38 cellular contexts compared by ENCODE assay signal in genomic region chr3:172471903-172472302, GRCh38. TPM values are rescaled to one million over a fixed set of nuclear protein-coding genes. Genes with fewer than 3 reads are reported as not detected.
"Had no signal": no experiment of that assay in that cellular context is flagged by ENCODE, and none has a peak within 500 bp of the region (broad histone marks: within the 10 kb centered on the region; RNA-seq: fewer than 3 reads in every experiment).

No MANE protein-coding gene starts in this region.

- H3K4me3 ChIP-seq: adrenal gland, ascending aorta, body of pancreas, breast epithelium, cardiac muscle cell had no signal

- ATAC-seq: activated naive CD4-positive, alpha-beta T cell treated with anti-CD3 and anti-CD28 coated beads, Interleukin-2, amount 50 U/mL, for 72 hours; activated naive CD8-positive, alpha-beta T cell treated with anti-CD3 and anti-CD28 coated beads, Interleukin-2, amount 50 U/mL, for 24 hours; activated T-cell treated with anti-CD3 and anti-CD28 coated beads, Interleukin-2, amount 50 U/mL, for 4 hours; activated T-cell treated with anti-CD3 and anti-CD28 coated beads, Interleukin-2, amount 50 U/mL, for 72 hours; activated T-helper 17 cell treated with anti-CD3 and anti-CD28 coated beads, Interleukin-2, amount 50 U/mL, for 72 hours; body of pancreas had no signal

- H3K36me3 ChIP-seq: adrenal gland, ascending aorta, brain microvascular endothelial cell, breast epithelium, cardiac muscle cell had no signal

- H3K9me3 ChIP-seq: adrenal gland, ascending aorta, body of pancreas, breast epithelium had no signal

- H3K27me3 ChIP-seq: adrenal gland, ascending aorta, body of pancreas, brain microvascular endothelial cell, breast epithelium, cardiac muscle cell had no signal

- DNase-seq: activated effector memory CD4-positive, alpha-beta T cell treated with anti-CD3 and anti-CD28 coated beads, Interleukin-2, amount 50 U/mL, for 16 hours; activated effector memory CD4-positive, alpha-beta T cell treated with Interleukin-2 at 50 U/mL for 16 hours; activated gamma-delta T cell; activated gamma-delta T cell treated with Interleukin-2 at 50 U/mL for 16 hours; activated naive CD4-positive, alpha-beta T cell; activated naive CD4-positive, alpha-beta T cell treated with anti-CD3 and anti-CD28 coated beads for 36 hours; activated naive CD4-positive, alpha-beta T cell treated with anti-CD3 and anti-CD28 coated beads, Interleukin-2, amount 10 ng/mL, durations not matched to agents 7 days and 5 days; activated naive CD4-positive, alpha-beta T cell treated with anti-CD3 and anti-CD28 coated beads, Interleukin-2, amount 50 U/mL, for 16 hours; activated naive CD4-positive, alpha-beta T cell treated with Interleukin-2 at 50 U/mL for 16 hours; activated naive CD8-positive, alpha-beta T cell treated with anti-CD3 and anti-CD28 coated beads for 36 hours; activated naive CD8-positive, alpha-beta T cell treated with anti-CD3 and anti-CD28 coated beads, Interleukin-2, amount 10 ng/mL, durations not matched to agents 7 days and 5 days; activated naive CD8-positive, alpha-beta T cell treated with anti-CD3 and anti-CD28 coated beads, Interleukin-2, amount 50 U/mL, for 24 hours; activated T-cell treated with anti-CD3 and anti-CD28 coated beads, Interleukin-2, amount 50 U/mL, for 24 hours; activated T-cell treated with anti-CD3 and anti-CD28 coated beads, Interleukin-2, amount 50 U/mL, for 4 hours; activated T-cell treated with anti-CD3 and anti-CD28 coated beads, Interleukin-2, amount 50 U/mL, for 48 hours; activated T-cell treated with anti-CD3 and anti-CD28 coated beads, Interleukin-2, amount 50 U/mL, for 72 hours; adrenal gland; amniotic stem cell; amygdala; anterior cingulate cortex; aorta; body of pancreas; brain microvascular endothelial cell; caudate nucleus; central memory CD4-positive, alpha-beta T cell; cerebellar nuclear complex had no signal

- H3K4me1 ChIP-seq: adrenal gland, ascending aorta, body of pancreas, breast epithelium had no signal

- FAIRE-seq: astrocyte, bronchial epithelial cell had no signal

- H3K27ac ChIP-seq: adrenal gland, ascending aorta, body of pancreas, brain microvascular endothelial cell, breast epithelium, cardiac muscle cell had no signal

RNA-seq across cellular contexts. Expression of gene GHSR, which starts 23.6 kb away (rescaled TPM):
- total RNA-seq: activated naive CD4-positive, alpha-beta T cell treated with anti-CD3 and anti-CD28 coated beads for 36 hours; activated naive CD4-positive, alpha-beta T cell treated with anti-CD3 and anti-CD28 coated beads, Interleukin-2, amount 50 U/mL, for 72 hours; activated naive CD8-positive, alpha-beta T cell treated with anti-CD3 and anti-CD28 coated beads for 36 hours; activated naive CD8-positive, alpha-beta T cell treated with anti-CD3 and anti-CD28 coated beads, Interleukin-2, amount 10 ng/mL, durations not matched to agents 7 days and 5 days; activated T-cell treated with anti-CD3 and anti-CD28 coated beads, Interleukin-2, amount 50 U/mL, for 4 hours; activated T-cell treated with anti-CD3 and anti-CD28 coated beads, Interleukin-2, amount 50 U/mL, for 72 hours; activated T-helper 1 cell treated with anti-CD3 and anti-CD28 coated beads, Interleukin-12 subunit alpha, Interleukin-12 subunit beta, Interleukin-2, Interleukin-4 antibody, amounts not matched to agents 30 ng/mL and 10 ng/mL and 1 ng/mL, durations not matched to agents 14 hours and 24 hours and 36 hours; activated T-helper 17 cell treated with anti-CD3 and anti-CD28 coated beads, Interleukin-2, amount 50 U/mL, for 72 hours; activated T-helper 2 cell treated with anti-CD3 and anti-CD28 coated beads, Interferon-gamma antibody, Interleukin-2, Interleukin-4, amounts not matched to agents 10 μg/mL and 5 μg/mL and 100 μg/mL, durations not matched to agents 14 hours and 24 hours and 36 hours; aorta; ascending aorta; astrocyte; breast epithelium; bronchial epithelial cell; cardiac muscle cell; cardiac septum; cerebellum; chondrocyte had no signal
- polyA plus RNA-seq: aorta, cardiac muscle cell had no signal

RNA-seq across cellular contexts. Expression of gene TNFSF10, which starts 51.3 kb away (rescaled TPM):
- total RNA-seq: cardiac muscle cell, chondrocyte had no signal
- polyA plus RNA-seq: cardiac muscle cell had no signal
